ENCODE assay signal across 22 cellular contexts in genomic region chr6:50707652-50708325, GRCh38. TPM values are rescaled to one million over a fixed set of nuclear protein-coding genes. Genes with fewer than 3 reads are reported as not detected.
A peak's percentile ranks its signal among the peaks of the same experiment; 100 is the strongest.
DNase-seq lines count a peak whose midpoint lies in the region; ATAC-seq and TF ChIP-seq lines count a peak whose summit lies in the region.
"Had no signal": no experiment of that assay in that cellular context is flagged by ENCODE, and none has a peak within 500 bp of the region (broad histone marks: within the 10 kb centered on the region; RNA-seq: fewer than 3 reads in every experiment).

No MANE protein-coding gene starts in this region.

- peak; percentile 68 for DNase-seq in H7
- peak in 40 of 56 donors; percentile 3 to 91 (median 50) for DNase-seq in amygdala (lab: John Stamatoyannopoulos, UW)
- peak; percentile 38 for DNase-seq in fibroblast of the conjunctiva (ENCODE audit: low read depth)
- DNase-seq in neural progenitor cell (ENCODE audit: low spot score): peak; percentile 72
- DNase-seq in left colon: no peak
- no peak for DNase-seq in SHP77 (lab: John Stamatoyannopoulos, UW)
- DNase-seq in thyroid gland: no peak
- DNase-seq: activated CD4-positive, alpha-beta T cell treated with anti-CD3 and anti-CD28 coated beads, Interleukin-2, amount 50 U/mL, for 1 hour; activated naive CD4-positive, alpha-beta T cell treated with anti-CD3 and anti-CD28 coated beads, Interleukin-2, amount 50 U/mL, for 16 hours; effector memory CD4-positive, alpha-beta T cell; foreskin melanocyte; NCI-H187 treated with DMSO at 0.1 percent for 48 hours; NCI-H69; PC-3; right lobe of liver had no signal

- H3K36me3 Mint-ChIP-seq in neural progenitor cell: no peaks in the 10 kb centered on the region

- H3K4me3 Mint-ChIP-seq in neural progenitor cell: no peak overlapping the region

- WGBS in thyroid gland, 2 donors: 4 to 7% methylated on average over 15 to 28 of the region's 28 CpGs
- 0 to 1% methylated on average over 3 to 14 of the region's 28 CpGs for WGBS in gastroesophageal sphincter (ENCODE audit: low coverage in 1 of 2), 2 donors

- H3K27ac ChIP-seq in neural progenitor cell: no peak overlapping the region
- H3K27ac ChIP-seq in thyroid gland: no peak overlapping the region
- no peak overlapping the region for H3K27ac ChIP-seq in gastroesophageal sphincter
- H3K27ac ChIP-seq: neutrophil, right lobe of liver had no signal

- no peak overlapping the region for H3K4me3 ChIP-seq in H7 (ENCODE audit: insufficient read depth, low read depth, low read length)
- peak overlapping the region; percentile 35 for H3K4me3 ChIP-seq in neural progenitor cell
- no peak overlapping the region for H3K4me3 ChIP-seq in thyroid gland (replicated peaks in 1 of 3)
- no peak overlapping the region for H3K4me3 ChIP-seq in gastroesophageal sphincter
- H3K4me3 ChIP-seq: right lobe of liver had no signal

- H3K27me3 ChIP-seq in H7 (ENCODE audit: control insufficient read depth, insufficient read depth, low read length) (peaks cover 91% of the 10 kb centered on the region), neural progenitor cell (peaks cover 100% of the 10 kb centered on the region), thyroid gland (no peaks in the 10 kb centered on the region), gastroesophageal sphincter (peaks cover 88% of the 10 kb centered on the region)

- no peaks in the 10 kb centered on the region for H3K36me3 ChIP-seq in H7 (replicated peaks; ENCODE audit: control insufficient read depth, insufficient read depth, low read length)
- no peaks in the 10 kb centered on the region for H3K36me3 ChIP-seq in neural progenitor cell
- H3K36me3 ChIP-seq in thyroid gland: no peaks in the 10 kb centered on the region
- H3K36me3 ChIP-seq in gastroesophageal sphincter: no peaks in the 10 kb centered on the region
- H3K36me3 ChIP-seq: neutrophil, right lobe of liver had no signal

- H3K4me1 Mint-ChIP-seq in neural progenitor cell: no peaks in the 10 kb centered on the region

- no peak overlapping the region for H3K27ac Mint-ChIP-seq in neural progenitor cell

- no peak for TF ChIP-seq EP300 in gastroesophageal sphincter (IDR thresholded peaks at IDR 0.05)

- TF ChIP-seq POLR2A in thyroid gland (IDR thresholded peaks at IDR 0.05) (no peak), gastroesophageal sphincter (IDR thresholded peaks at IDR 0.05) (no peak)

- peaks cover 22% of the 10 kb centered on the region for H3F3A ChIP-seq in neural progenitor cell (ENCODE audit: low read depth)

- H3K4me1 ChIP-seq in neural progenitor cell: peaks cover 25% of the 10 kb centered on the region
- H3K4me1 ChIP-seq in thyroid gland: no peaks in the 10 kb centered on the region
- H3K4me1 ChIP-seq in gastroesophageal sphincter: no peaks in the 10 kb centered on the region

- H3K27me3 Mint-ChIP-seq in neural progenitor cell (ENCODE audit: insufficient read depth, low read depth): peaks cover 93% of the 10 kb centered on the region

- peaks cover 5% of the 10 kb centered on the region for H3K9me3 Mint-ChIP-seq in neural progenitor cell

- TF ChIP-seq CTCF in neural progenitor cell (IDR thresholded peaks at IDR 0.05): no peak
- no peak for TF ChIP-seq CTCF in thyroid gland (IDR thresholded peaks at IDR 0.05)
- TF ChIP-seq CTCF in gastroesophageal sphincter (IDR thresholded peaks at IDR 0.05): no peak

- no peak for ATAC-seq in left colon
- ATAC-seq in gastroesophageal sphincter: no peak
- ATAC-seq: PC-3, right lobe of liver, SK-N-SH treated with all-trans-retinoic acid at 6 μM for 48 hours had no signal

- H3K9me3 ChIP-seq in neural progenitor cell (ENCODE audit: low read depth) (no peaks in the 10 kb centered on the region), thyroid gland (no peaks in the 10 kb centered on the region), gastroesophageal sphincter (peaks cover 0 to 4% (median 0%) of the 10 kb centered on the region in 3 donors)
- H3K9me3 ChIP-seq: neutrophil, right lobe of liver had no signal

- H3K9ac ChIP-seq in neural progenitor cell: no peak overlapping the region

- H2AFZ ChIP-seq in neural progenitor cell (replicated peaks): no peak overlapping the region

- intact Hi-C loops in left colon (cut with DNase I, micrococcal nuclease): no loop called here
- intact Hi-C loops in thyroid gland (cut with DNase I): no loop called here

- peaks cover 71% of the 10 kb centered on the region for H4K20me1 ChIP-seq in neural progenitor cell (ENCODE audit: low read depth)

- no peaks in the 10 kb centered on the region for H3K79me2 ChIP-seq in neural progenitor cell (ENCODE audit: low read depth)

- H3K4me2 ChIP-seq in neural progenitor cell: peak overlapping the region; percentile 70

RNA-seq across cellular contexts. Expression of gene TFAP2D, which starts 5.5 kb away (rescaled TPM):
- not detected in 2 replicates for total RNA-seq in H7 (2014; rRNA removed; shearing (Covaris generic))
- total RNA-seq in neural progenitor cell (ENCODE audit: low replicate concordance): not detected in 2 replicates
- total RNA-seq in left colon: not detected
- not detected for total RNA-seq in thyroid gland
- not detected for total RNA-seq in gastroesophageal sphincter
- total RNA-seq: bronchial epithelial cell, HT-29, MCF 10A, mesenteric fat pad, PC-3, right lobe of liver had no signal

Comparison
In these comparisons a context has a peak if more than half of its experiments do, and no peak if none do; other contexts are left out.
1. DNase-seq: peak in H7 (single experiment), amygdala (40 of 56), fibroblast of the conjunctiva (single experiment) and neural progenitor cell (single experiment); none in left colon (0 of 2), SHP77 (0 of 2) and thyroid gland (0 of 2).